9 cellular contexts compared by ENCODE assay signal in the genomic region with DNA sequence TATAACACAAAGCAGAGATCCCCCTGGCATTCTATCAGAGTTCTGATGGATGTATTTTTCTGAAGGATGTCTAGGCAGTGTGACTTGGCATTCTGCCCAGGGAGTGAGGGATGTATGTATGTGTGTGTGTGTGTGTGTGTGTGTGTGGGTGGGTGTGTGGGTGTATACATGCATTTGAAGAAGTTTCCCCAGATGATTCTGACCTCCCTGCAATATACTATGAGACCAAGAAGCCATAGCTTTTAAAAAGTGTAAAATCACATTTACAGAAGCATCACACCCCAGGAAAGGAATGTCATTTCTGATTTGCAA. TPM values are rescaled to one million over a fixed set of nuclear protein-coding genes. Genes with fewer than 3 reads are reported as not detected.
DNase-seq lines count a peak whose midpoint lies in the region; ATAC-seq, FAIRE-seq and TF ChIP-seq lines count a peak whose summit lies in the region.
"Had no signal": no experiment of that assay in that cellular context is flagged by ENCODE, and none has a peak within 500 bp of the region (broad histone marks: within the 10 kb centered on the region; RNA-seq: fewer than 3 reads in every experiment).

No MANE protein-coding gene starts in this region.

- ATAC-seq in GM21526 (IDR thresholded peaks at IDR 0.05; ENCODE audit: low FRiP score, unreplicated experiment), result no peak
- ATAC-seq in HG03108 (IDR thresholded peaks at IDR 0.05; ENCODE audit: unreplicated experiment), result no peak
- no peak for ATAC-seq in GM21786 (IDR thresholded peaks at IDR 0.05; ENCODE audit: unreplicated experiment)

- H3K27ac Mint-ChIP-seq in nephron, result peak overlapping the region; percentile 9 to 52 (median 29)

- no peaks in the 10 kb centered on the region for H3K9me3 Mint-ChIP-seq in nephron

- H3K4me1 Mint-ChIP-seq in nephron, result peaks cover 10% of the 10 kb centered on the region

- peak; percentile 59 for FAIRE-seq in GM12891 (lab: Jason Lieb, UNC)

- no peak overlapping the region for H3K4me3 Mint-ChIP-seq in nephron

- DNase-seq in GM12891 (ENCODE audit: insufficient read length, low spot score) (no peak), MG63 (peak; percentile 29), NCI-H2029 treated with DMSO at 0.1 percent for 48 hours (lab: John Stamatoyannopoulos, UW) (no peak)
- peak; percentile 74 for DNase-seq in activated effector memory CD4-positive, alpha-beta T cell treated with anti-CD3 and anti-CD28 coated beads, Interleukin-2, amount 50 U/mL, for 16 hours

- H3K27me3 Mint-ChIP-seq in nephron (ENCODE audit: low read depth), result no peaks in the 10 kb centered on the region

- peaks cover 3% of the 10 kb centered on the region; the same call in 1 of the 2 replicates for H3K9me3 ChIP-seq in MG63
- H3K9me3 ChIP-seq: mucosa of descending colon had no signal

- H3K4me3 ChIP-seq in MG63, result no peak overlapping the region
- H3K4me3 ChIP-seq: mucosa of descending colon had no signal

- no peaks in the 10 kb centered on the region for H3K36me3 ChIP-seq in MG63

- TF ChIP-seq POLR2A in GM12891 (IDR thresholded peaks at IDR 0.05; ENCODE audit: low read depth, low read length), result no peak

- TF ChIP-seq CTCF in nephron (IDR thresholded peaks at IDR 0.05; ENCODE audit: unreplicated experiment in 3 of 3), result no peak

- H3K36me3 Mint-ChIP-seq in nephron (ENCODE audit: low read depth), result no peaks in the 10 kb centered on the region

- no peaks in the 10 kb centered on the region for H3K27me3 ChIP-seq in MG63

TF ChIP-seq in GM12891, 5 proteins besides CTCF, POLR2A, EP300 and RAD21:
- TF ChIP-seq POU2F2 (IDR thresholded peaks at IDR 0.05; ENCODE audit: low read depth, low read length), result no peak

RNA-seq across cellular contexts. Expression of gene NAP1L1, which starts 59.7 kb away (rescaled TPM):
- polyA plus RNA-seq in GM12891 (2012; ENCODE audit: low read depth, missing spikeins), result 723 TPM
- total RNA-seq in MG63 (2014; rRNA removed; shearing (Covaris generic); ENCODE audit: low replicate concordance), result 645 and 1,086 TPM in 2 replicates

Comparison
In these comparisons a context has a peak if more than half of its experiments do, and no peak if none do; other contexts are left out.
1. DNase-seq: peak in MG63 (single experiment) and activated effector memory CD4-positive, alpha-beta T cell treated with anti-CD3 and anti-CD28 coated beads, Interleukin-2, amount 50 U/mL, for 16 hours (single experiment); none in GM12891 (single experiment) and NCI-H2029 treated with DMSO at 0.1 percent for 48 hours (single experiment).